1 cellular context compared by ENCODE assay signal in the genomic region with DNA sequence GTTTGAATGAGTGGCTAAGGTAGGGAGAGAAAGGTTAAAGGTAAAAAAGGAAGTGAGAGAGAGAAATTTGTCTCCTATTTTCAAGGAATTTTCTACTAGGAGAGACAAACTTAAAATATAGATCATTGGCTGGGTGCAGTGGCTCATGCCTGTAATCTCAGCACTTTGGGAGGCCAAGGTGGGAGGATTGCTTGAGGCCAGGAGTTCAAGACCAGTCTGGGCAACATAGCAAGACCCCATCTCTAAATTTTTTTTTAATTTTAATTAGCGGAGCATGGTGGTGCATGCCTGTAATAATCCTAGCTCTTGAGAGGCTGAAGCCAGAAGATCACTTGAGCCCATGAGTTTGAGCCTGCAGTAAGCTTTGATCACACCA.
TF ChIP-seq lines count a peak whose summit lies in the region.

No MANE protein-coding gene starts in this region.

TF ChIP-seq in K562, 482 proteins besides CTCF, POLR2A, EP300 and RAD21:
- TF ChIP-seq RBM25 (IDR thresholded peaks at IDR 0.05; ENCODE audit: low read depth, low read length, severe bottlenecking) (peak; percentile 17), ZNF121 (CRISPR knock-in tag; conservative IDR thresholded peaks at IDR 0.05) (0 out of 2 replicates have a peak, but pooled peaks have one; percentile 34)
